25 cellular contexts compared by ENCODE assay signal in genomic region chr6:34562861-34563512, GRCh38. TPM values are rescaled to one million over a fixed set of nuclear protein-coding genes. Genes with fewer than 3 reads are reported as not detected.
"Had no signal": no experiment of that assay in that cellular context is flagged by ENCODE, and none has a peak within 500 bp of the region (broad histone marks: within the 10 kb centered on the region; RNA-seq: fewer than 3 reads in every experiment).

No MANE protein-coding gene starts in this region.

- DNase-seq: activated B cell treated with CpG ODN at 0.5 μM for 24 hours; activated CD4-positive, alpha-beta T cell treated with anti-CD3 and anti-CD28 coated beads for 4 hours; activated CD4-positive, alpha-beta T cell treated with anti-CD3 and anti-CD28 coated beads, Interleukin-2, amount 50 U/mL, for 48 hours; activated effector memory CD4-positive, alpha-beta T cell treated with Interleukin-2 at 50 U/mL for 16 hours; activated naive CD4-positive, alpha-beta T cell treated with anti-CD3 and anti-CD28 coated beads for 36 hours; activated naive CD8-positive, alpha-beta T cell treated with anti-CD3 and anti-CD28 coated beads, Interleukin-2, amount 10 ng/mL, durations not matched to agents 7 days and 5 days; activated T-cell treated with anti-CD3 and anti-CD28 coated beads, Interleukin-2, amount 50 U/mL, for 72 hours; amygdala; cerebellar nuclear complex; endodermal cell; head of caudate nucleus; islet precursor cell; left cardiac atrium; mucosa of descending colon; nephron progenitor cell; nucleus accumbens; stimulated activated CD4-positive, alpha-beta T cell treated with anti-CD3 and anti-CD28 coated beads, Interleukin-12 subunit alpha, Interleukin-12 subunit beta, amount 100 ng/mL, for 4 hours; tibial artery had no signal

- H3K36me3 ChIP-seq: gastroesophageal sphincter, prostate gland, tibial artery had no signal

- H3K27ac ChIP-seq: coronary artery, gastroesophageal sphincter, prostate gland, tibial artery had no signal

- ATAC-seq: activated T-cell treated with anti-CD3 and anti-CD28 coated beads, Interleukin-2, amount 50 U/mL, for 72 hours; gastroesophageal sphincter; left cardiac atrium; mucosa of descending colon had no signal

- H3K9me3 ChIP-seq: prostate gland had no signal

- FAIRE-seq: bronchial epithelial cell had no signal

- H3K4me1 ChIP-seq: gastroesophageal sphincter, prostate gland, tibial artery had no signal

- H3K4me3 ChIP-seq: coronary artery, gastroesophageal sphincter, mucosa of descending colon, prostate gland, tibial artery had no signal

RNA-seq across cellular contexts. Expression of gene SPDEF, which starts 6.9 kb away (rescaled TPM):
- total RNA-seq: activated CD8-positive, alpha-beta memory T cell treated with anti-CD3 and anti-CD28 coated beads for 36 hours; activated naive CD8-positive, alpha-beta T cell treated with anti-CD3 and anti-CD28 coated beads, Interleukin-2, amount 10 ng/mL, durations not matched to agents 7 days and 5 days; skeletal muscle tissue; T-helper 2 cell treated with Interferon-gamma antibody and Interleukin-4, amounts not matched to agents 100 ng/mL and 5 ng/mL, for 36 hours had no signal
